ENCODE assay signal across 8 cellular contexts in genomic region chr2:231800493-231801091, GRCh38. TPM values are rescaled to one million over a fixed set of nuclear protein-coding genes. Genes with fewer than 3 reads are reported as not detected.
DNase-seq lines count a peak whose midpoint lies in the region; ATAC-seq, FAIRE-seq and TF ChIP-seq lines count a peak whose summit lies in the region.

No MANE protein-coding gene starts in this region.

- no peaks in the 10 kb centered on the region for H3K9me2 ChIP-seq in PC-3 (replicated peaks; ENCODE audit: low read length)

- CTCF ChIA-PET in PC-3 (lab: Charles Lee) (no interaction called here), HepG2 (lab: Yijun Ruan, JAX; ENCODE audit: low intra/inter-chr PET ratio, low total read pairs) (no interaction called here)

- H3K9me3 ChIP-seq in PC-3 (ENCODE audit: low read length) (no peaks in the 10 kb centered on the region), HepG2 (ENCODE audit: low read length) (no peaks in the 10 kb centered on the region)

- no peaks in the 10 kb centered on the region for H3K27me3 Mint-ChIP-seq in type B pancreatic cell

- no TSS peak for BruUV-seq in PC-3 (replicated peaks; lab: Mats Ljungman, UMichigan)
- no TSS peak for BruUV-seq in HepG2 (replicated peaks; lab: Mats Ljungman, UMichigan)

- TF ChIP-seq POLR2A in HepG2 (IDR thresholded peaks at IDR 0.05; ENCODE audit: insufficient read depth in 1 of 2, low read depth in 2 of 2, low read length in 2 of 2), result no peak

- no peaks in the 10 kb centered on the region for H3K9me3 Mint-ChIP-seq in type B pancreatic cell

- no peak for TF ChIP-seq EP300 in HepG2 (IDR thresholded peaks at IDR 0.05; ENCODE audit: low read depth in 2 of 2, low read length in 2 of 2)
- TF ChIP-seq EP300 in HepG2 (CRISPR knock-in tag; IDR thresholded peaks at IDR 0.05; ENCODE audit: borderline replicate concordance), result no peak

- H3K4me1 ChIP-seq in PC-3 (ENCODE audit: insufficient read depth, low read length), result no peaks in the 10 kb centered on the region
- H3K4me1 ChIP-seq in HepG2 (ENCODE audit: insufficient read depth, low read length), result 0 out of 2 replicates have a peak, but pooled peaks cover 4% of the 10 kb centered on the region

- H2AFZ ChIP-seq in PC-3 (ENCODE audit: low read length) (no peak overlapping the region), HepG2 (ENCODE audit: low read length) (no peak overlapping the region)

- H3K27ac ChIP-seq in 22Rv1 (no peak overlapping the region), PC-3 (ENCODE audit: low read length) (no peak overlapping the region), HepG2 (ENCODE audit: extremely low read length, insufficient read depth, low read length) (no peak overlapping the region)

- no peak overlapping the region for H3K4me2 ChIP-seq in PC-3 (ENCODE audit: low read length)
- no peak overlapping the region for H3K4me2 ChIP-seq in HepG2 (ENCODE audit: low read depth, low read length)

- peak; percentile 39 for DNase-seq in PC-3
- peak; percentile 40 for DNase-seq in astrocyte of the spinal cord (ENCODE audit: low read depth, low spot score)
- peak; percentile 55 for DNase-seq in HepG2 (ENCODE audit: low spot score)
- DNase-seq in type B pancreatic cell (ENCODE audit: extremely low spot score, unreplicated experiment), result no peak
- no peak for DNase-seq in epidermal melanocyte (ENCODE audit: insufficient read length, low spot score)

- in situ Hi-C loops in astrocyte of the spinal cord (cut with HindIII; ENCODE audit: low sequenced_read_pairs) (no loop called here), HepG2 (cut with HindIII; ENCODE audit: extremely low pct_ligation_motif_present, low pct_unique_long_range_greater_than_20kb) (no loop called here)

- peaks cover 1% of the 10 kb centered on the region for H3K4me1 Mint-ChIP-seq in type B pancreatic cell (ENCODE audit: unreplicated experiment)

- no peak overlapping the region for H3K9ac ChIP-seq in PC-3 (ENCODE audit: low read length)
- no peak overlapping the region for H3K9ac ChIP-seq in HepG2 (ENCODE audit: insufficient read depth, low read depth, low read length)

- TF ChIP-seq CTCF in 22Rv1 (IDR thresholded peaks at IDR 0.05) (peak; percentile 80), GM12872 (IDR thresholded peaks at IDR 0.05; ENCODE audit: insufficient read depth, low read depth, low read length) (peak; percentile 67), PC-3 (conservative IDR thresholded peaks at IDR 0.05; ENCODE audit: low read depth, low read length) (peak; percentile 76), astrocyte of the spinal cord (IDR thresholded peaks at IDR 0.05; ENCODE audit: low read depth, low read length) (peak; percentile 79), HepG2 (CRISPR knock-in tag; IDR thresholded peaks at IDR 0.05) (peak; percentile 70), type B pancreatic cell (conservative IDR thresholded peaks at IDR 0.05) (peak; percentile 84)

- ATAC-seq in PC-3, result peak; percentile 62
- peak; percentile 83 for ATAC-seq in HepG2
- no peak for ATAC-seq in GM19452 (IDR thresholded peaks at IDR 0.05; ENCODE audit: unreplicated experiment)

- no peak overlapping the region for H3K4me3 Mint-ChIP-seq in type B pancreatic cell

- H3K27me3 ChIP-seq in PC-3 (ENCODE audit: low read length) (no peaks in the 10 kb centered on the region), HepG2 (ENCODE audit: control insufficient read depth in 1 of 2, insufficient read depth in 2 of 2, low read length in 2 of 2) (no peaks in the 10 kb centered on the region)

- peaks cover 66% of the 10 kb centered on the region for H3K36me3 ChIP-seq in PC-3 (ENCODE audit: low read depth, low read length)
- H3K36me3 ChIP-seq in HepG2 (replicated peaks in 1 of 2; ENCODE audit: control insufficient read depth in 1 of 2, insufficient read depth in 2 of 2, low read length in 2 of 2), result peaks cover 30 to 77% of the 10 kb centered on the region in 2 experiments

- peak; percentile 34; the same call in 1 of the 2 replicates for TF ChIP-seq RAD21 in HepG2 (CRISPR knock-in tag; IDR thresholded peaks at IDR 0.05)

- H4K20me1 ChIP-seq in PC-3 (ENCODE audit: low read length) (no peaks in the 10 kb centered on the region), HepG2 (ENCODE audit: insufficient read depth, low read length) (0 out of 2 replicates have a peak, but pooled peaks cover 12% of the 10 kb centered on the region)

- H3K4me3 ChIP-seq in PC-3 (ENCODE audit: low read length), result no peak overlapping the region
- no peak overlapping the region for H3K4me3 ChIP-seq in astrocyte of the spinal cord (ENCODE audit: low read depth, low read length)
- H3K4me3 ChIP-seq in HepG2 (replicated peaks in 1 of 3; ENCODE audit: insufficient read depth in 1 of 3, low read depth in 2 of 3, low read length in 3 of 3), result no peak overlapping the region

- no peaks in the 10 kb centered on the region; the same call in 1 of the 2 replicates for H3K79me2 ChIP-seq in PC-3 (ENCODE audit: low read length)
- H3K79me2 ChIP-seq in HepG2 (ENCODE audit: insufficient read depth, low read length), result peaks cover 1% of the 10 kb centered on the region

- POLR2A ChIA-PET in PC-3 (lab: Charles Lee; ENCODE audit: unreplicated experiment), result no interaction called here
- POLR2A ChIA-PET in HepG2 (lab: Yijun Ruan, JAX), result no interaction called here

- intact Hi-C loops in PC-3 (cut with micrococcal nuclease) (no loop called here), HepG2 (cut with micrococcal nuclease; ENCODE audit: unreplicated experiment) (no loop called here)

- peak; percentile 56 for FAIRE-seq in HepG2 (lab: Jason Lieb, UNC)

- no peaks in the 10 kb centered on the region for H3F3A ChIP-seq in PC-3 (ENCODE audit: low read length, unreplicated experiment)

- H3K36me3 Mint-ChIP-seq in type B pancreatic cell, result peaks cover 5% of the 10 kb centered on the region

- 50% methylated on average over 6 of the region's 6 CpGs for WGBS in HepG2 (ENCODE audit: low lambda C conversion rate)

- no peak overlapping the region for H3K27ac Mint-ChIP-seq in type B pancreatic cell

TF ChIP-seq in HepG2, 621 proteins besides CTCF, POLR2A, EP300 and RAD21 (continues in another document):
- TF ChIP-seq, protein P1, sequence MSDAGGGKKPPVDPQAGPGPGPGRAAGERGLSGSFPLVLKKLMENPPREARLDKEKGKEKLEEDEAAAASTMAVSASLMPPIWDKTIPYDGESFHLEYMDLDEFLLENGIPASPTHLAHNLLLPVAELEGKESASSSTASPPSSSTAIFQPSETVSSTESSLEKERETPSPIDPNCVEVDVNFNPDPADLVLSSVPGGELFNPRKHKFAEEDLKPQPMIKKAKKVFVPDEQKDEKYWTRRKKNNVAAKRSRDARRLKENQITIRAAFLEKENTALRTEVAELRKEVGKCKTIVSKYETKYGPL (CRISPR knock-in tag; IDR thresholded peaks at IDR 0.05), result peak; percentile 76; the same call in 1 of the 2 replicates

RNA-seq across cellular contexts. Expression of gene COPS7B, which starts 14.3 kb away (rescaled TPM):
- total RNA-seq in PC-3 (2014; rRNA removed) (37.6 and 43.5 TPM in 2 replicates), HepG2 (2016; rRNA removed; fragmentation: Illumina TruSeq; extraction: Trizol) (29.6 and 30.6 TPM in 2 replicates), type B pancreatic cell (ENCODE audit: low replicate concordance) (36.4 and 48.1 TPM in 2 replicates)
- total RNA-seq in HepG2 (2016; cell fraction: cytosol; rRNA removed; fragmentation: Illumina TruSeq; extraction: Trizol; ENCODE audit: low read depth), result 8.2 and 10.8 TPM in 2 replicates
- total RNA-seq in HepG2 (2016; cell fraction: insoluble cytoplasmic fraction; rRNA removed; fragmentation: Illumina TruSeq; extraction: Trizol), result 25.8 and 30.4 TPM in 2 replicates
- total RNA-seq in HepG2 (2016; cell fraction: membrane; rRNA removed; fragmentation: Illumina TruSeq; extraction: Trizol), result 26.0 and 26.7 TPM in 2 replicates
- total RNA-seq in HepG2 (2016; cell fraction: nucleus; rRNA removed; fragmentation: Illumina TruSeq; extraction: Trizol), result 26.3 and 29.8 TPM in 2 replicates
- 62.0 and 62.7 TPM in 2 replicates for polyA plus RNA-seq in HepG2 (2011; rRNA removed)
- polyA plus RNA-seq in HepG2 (2011; cell fraction: cytosol; rRNA removed), result 37.7 and 44.7 TPM in 2 replicates
- polyA plus RNA-seq in HepG2 (2011; cell fraction: nucleus; rRNA removed), result 112 and 113 TPM in 2 replicates
- polyA plus RNA-seq in HepG2 (2012), result 38.0 and 40.1 TPM in 2 replicates
- 16.6 and 22.8 TPM in 2 replicates for polyA plus RNA-seq in HepG2 (2016; cell fraction: cytosol; fragmentation: Illumina TruSeq; extraction: Trizol; ENCODE audit: low read depth)
- 54.5 and 68.8 TPM in 2 replicates for polyA plus RNA-seq in HepG2 (2016; cell fraction: insoluble cytoplasmic fraction; fragmentation: Illumina TruSeq; extraction: Trizol; ENCODE audit: low read depth)
- polyA plus RNA-seq in HepG2 (2016; cell fraction: membrane; fragmentation: Illumina TruSeq; extraction: Trizol; ENCODE audit: low read depth), result 39.5 TPM in 2 replicates
- polyA plus RNA-seq in HepG2 (2016; cell fraction: nucleus; fragmentation: Illumina TruSeq; extraction: Trizol; ENCODE audit: insufficient read depth, low read depth), result 78.7 and 82.0 TPM in 2 replicates
- polyA minus RNA-seq in HepG2 (2011; rRNA and poly(A)+ RNA removed; ENCODE audit: low replicate concordance), result 28.5 and 45.4 TPM in 2 replicates
- polyA minus RNA-seq in HepG2 (2011; cell fraction: cytosol; rRNA and poly(A)+ RNA removed), result 16.2 and 17.6 TPM in 2 replicates
- polyA minus RNA-seq in HepG2 (2011; cell fraction: nucleus; rRNA and poly(A)+ RNA removed), result 49.6 and 57.6 TPM in 2 replicates

RNA-seq across cellular contexts. Expression of gene PDE6D, which starts 19.5 kb away (rescaled TPM):
- total RNA-seq in PC-3 (2014; rRNA removed) (43.8 and 46.2 TPM in 2 replicates), HepG2 (2016; rRNA removed; fragmentation: Illumina TruSeq; extraction: Trizol) (14.1 and 22.6 TPM in 2 replicates), type B pancreatic cell (ENCODE audit: low replicate concordance) (15.3 and 24.3 TPM in 2 replicates)
- 10.3 and 11.8 TPM in 2 replicates for total RNA-seq in HepG2 (2016; cell fraction: cytosol; rRNA removed; fragmentation: Illumina TruSeq; extraction: Trizol; ENCODE audit: low read depth)
- total RNA-seq in HepG2 (2016; cell fraction: insoluble cytoplasmic fraction; rRNA removed; fragmentation: Illumina TruSeq; extraction: Trizol), result 15.5 and 20.5 TPM in 2 replicates
- 15.5 and 19.5 TPM in 2 replicates for total RNA-seq in HepG2 (2016; cell fraction: membrane; rRNA removed; fragmentation: Illumina TruSeq; extraction: Trizol)
- 9.9 and 10.3 TPM in 2 replicates for total RNA-seq in HepG2 (2016; cell fraction: nucleus; rRNA removed; fragmentation: Illumina TruSeq; extraction: Trizol)
- polyA plus RNA-seq in HepG2 (2011; rRNA removed), result 20.5 and 23.2 TPM in 2 replicates
- polyA plus RNA-seq in HepG2 (2011; cell fraction: cytosol; rRNA removed), result 18.3 and 22.7 TPM in 2 replicates
- 5.1 and 6.7 TPM in 2 replicates for polyA plus RNA-seq in HepG2 (2011; cell fraction: nucleus; rRNA removed)
- polyA plus RNA-seq in HepG2 (2012), result 8.4 and 12.4 TPM in 2 replicates
- polyA plus RNA-seq in HepG2 (2016; cell fraction: cytosol; fragmentation: Illumina TruSeq; extraction: Trizol; ENCODE audit: low read depth), result 15.0 and 20.7 TPM in 2 replicates
- 30.1 TPM in 2 replicates for polyA plus RNA-seq in HepG2 (2016; cell fraction: insoluble cytoplasmic fraction; fragmentation: Illumina TruSeq; extraction: Trizol; ENCODE audit: low read depth)
- 19.2 and 24.9 TPM in 2 replicates for polyA plus RNA-seq in HepG2 (2016; cell fraction: membrane; fragmentation: Illumina TruSeq; extraction: Trizol; ENCODE audit: low read depth)
- polyA plus RNA-seq in HepG2 (2016; cell fraction: nucleus; fragmentation: Illumina TruSeq; extraction: Trizol; ENCODE audit: insufficient read depth, low read depth), result 12.1 and 13.8 TPM in 2 replicates
- polyA minus RNA-seq in HepG2 (2011; rRNA and poly(A)+ RNA removed; ENCODE audit: low replicate concordance), result 9.3 and 18.2 TPM in 2 replicates
- polyA minus RNA-seq in HepG2 (2011; cell fraction: cytosol; rRNA and poly(A)+ RNA removed), result 4.9 and 6.9 TPM in 2 replicates
- polyA minus RNA-seq in HepG2 (2011; cell fraction: nucleus; rRNA and poly(A)+ RNA removed), result 7.1 and 8.6 TPM in 2 replicates

Comparison
In these comparisons a context has a peak if more than half of its experiments do, and no peak if none do; other contexts are left out.
1. DNase-seq: peak in PC-3 (single experiment), astrocyte of the spinal cord (single experiment) and HepG2 (single experiment); none in type B pancreatic cell (single experiment) and epidermal melanocyte (single experiment).
2. Peak in every context shown above with its lines, with median percentiles within 50 percentile points of each other: CTCF ChIP-seq.